Comparison of ENCODE assay signal across 8 cellular contexts in the genomic region with DNA sequence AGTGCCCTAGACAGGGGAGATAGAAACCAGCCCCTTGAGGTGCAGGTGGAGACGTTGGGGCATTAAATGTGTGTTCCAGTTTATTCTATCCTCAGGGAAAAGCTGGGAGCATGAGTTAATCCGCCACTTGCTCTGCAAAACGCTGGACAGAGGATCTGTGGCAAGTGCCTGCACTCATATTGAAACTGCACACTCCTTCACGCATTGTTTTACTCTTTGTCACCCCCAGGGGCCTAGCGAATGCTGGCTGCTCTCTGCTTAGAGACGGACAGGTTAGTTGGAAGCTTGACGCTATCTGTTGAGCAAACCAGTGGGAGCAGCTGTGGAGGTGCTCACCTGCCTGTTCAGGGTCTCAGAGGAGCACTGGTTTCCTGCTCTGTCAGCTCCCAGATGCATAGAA. TPM values are rescaled to one million over a fixed set of nuclear protein-coding genes. Genes with fewer than 3 reads are reported as not detected.
A peak's percentile ranks its signal among the peaks of the same experiment; 100 is the strongest.
DNase-seq lines count a peak whose midpoint lies in the region; ATAC-seq and TF ChIP-seq lines count a peak whose summit lies in the region.
"Not testable (repeated sequence)": the region's sequence is repeated elsewhere in the genome, so short reads cannot be mapped to it uniquely, and the experiment has no call there.

No MANE protein-coding gene starts in this region.

- H3K27me3 ChIP-seq in SJSA1 (replicated peaks); endodermal cell (ENCODE audit: control insufficient read depth, insufficient read depth, low read length, poor library complexity, severe bottlenecking); thyroid gland: not testable (repeated sequence)

- H3K4me1 ChIP-seq in SJSA1 (replicated peaks), result peaks cover 19% of the 10 kb centered on the region
- not testable (repeated sequence) for H3K4me1 ChIP-seq in endodermal cell (ENCODE audit: control insufficient read depth, insufficient read depth, low read length); thyroid gland

- not testable (repeated sequence) for H3K9me3 Mint-ChIP-seq in endodermal cell

- TF ChIP-seq CTCF in GM12864 (IDR thresholded peaks at IDR 0.05; ENCODE audit: low read depth, low read length, missing control alignments) (peak; percentile 24), endodermal cell (conservative IDR thresholded peaks at IDR 0.05) (peak; percentile 19)
- TF ChIP-seq CTCF in thyroid gland (IDR thresholded peaks at IDR 0.05), result not testable (repeated sequence)

- not testable (repeated sequence) for TF ChIP-seq POLR2A in thyroid gland (IDR thresholded peaks at IDR 0.05)

- H3K27ac ChIP-seq in SJSA1, result peak overlapping the region; percentile 26; the same call in 1 of the 2 replicates
- not testable (repeated sequence) for H3K27ac ChIP-seq in endodermal cell (ENCODE audit: low read depth, low read length); thyroid gland

- not testable (repeated sequence) for H3K4me3 Mint-ChIP-seq in endodermal cell

- not testable (repeated sequence) for H3K36me3 ChIP-seq in SJSA1; endodermal cell (ENCODE audit: control insufficient read depth, insufficient read depth, low read length); thyroid gland

- not testable (repeated sequence) for H3K4me3 ChIP-seq in GM12864 (ENCODE audit: low read depth, low read length); SJSA1; endodermal cell (ENCODE audit: low read length); thyroid gland (replicated peaks in 1 of 3)

- H3K27me3 Mint-ChIP-seq in endodermal cell (ENCODE audit: insufficient read depth), result not testable (repeated sequence)

- WGBS in endodermal cell (ENCODE audit: insufficient coverage in 1 of 2, insufficient read length in 1 of 2), 2 experiments, result 84 to 86% methylated on average over 3 to 5 of the region's 7 CpGs
- WGBS in thyroid gland, 2 donors, result 48 to 60% methylated on average over 6 to 7 of the region's 7 CpGs

- H3K36me3 Mint-ChIP-seq in endodermal cell (ENCODE audit: low read depth), result not testable (repeated sequence)

- H3K27ac Mint-ChIP-seq in endodermal cell, result not testable (repeated sequence)

- ATAC-seq in GM18909 (IDR thresholded peaks at IDR 0.05; ENCODE audit: poor library complexity, unreplicated experiment), result peak; percentile 55
- peak; percentile 68 for ATAC-seq in GM21515 (IDR thresholded peaks at IDR 0.05; ENCODE audit: unreplicated experiment)
- peak; percentile 65 for ATAC-seq in HG03039 (IDR thresholded peaks at IDR 0.05; ENCODE audit: unreplicated experiment)

- peak; percentile 41 for DNase-seq in GM12864 (ENCODE audit: low read depth)
- peak; percentile 37 for DNase-seq in NCI-H146 (lab: John Stamatoyannopoulos, UW)
- DNase-seq in SJSA1 (ENCODE audit: low read depth in 1 of 2, low spot score in 2 of 2), result peak in 1 of 2 experiments; percentile 47
- peak; percentile 46 for DNase-seq in endodermal cell
- DNase-seq in thyroid gland, result peak; percentile 48 to 55

- not testable (repeated sequence) for H3K4me1 Mint-ChIP-seq in endodermal cell

- not testable (repeated sequence) for H3K9me3 ChIP-seq in SJSA1 (replicated peaks); endodermal cell (ENCODE audit: control insufficient read depth, low read length); thyroid gland

- not testable (repeated sequence) for H3K9ac ChIP-seq in endodermal cell (ENCODE audit: extremely low read depth, low read length, poor library complexity, severe bottlenecking)

- intact Hi-C loops in thyroid gland (cut with DNase I), result not testable (repeated sequence)

RNA-seq across cellular contexts. Expression of gene USP18, which starts 13.9 kb away (rescaled TPM):
- 54.5 and 54.7 TPM in 2 replicates for total RNA-seq in SJSA1 (2014; rRNA removed; shearing (Covaris generic))
- total RNA-seq in endodermal cell (1 to 10 TPM; 1.3 to 1.9 TPM), thyroid gland (10 to 100 TPM in 3 of 4 donors, 1 to 10 TPM in 1; 7.6 to 13.9 (median 12.3) TPM)
- polyA plus RNA-seq in endodermal cell (2013, experiment 1 of 2), result 2.6 TPM
- 2.6 TPM for polyA plus RNA-seq in endodermal cell (2013, experiment 2 of 2)

RNA-seq across cellular contexts. Expression of gene TUBA8, which starts 53.2 kb away (rescaled TPM):
- 0.42 and 0.91 TPM in 2 replicates for total RNA-seq in SJSA1 (2014; rRNA removed; shearing (Covaris generic))
- under 1 TPM; 0.58 to 0.66 TPM for total RNA-seq in endodermal cell
- polyA plus RNA-seq in endodermal cell (2013, experiment 1 of 2), result 1.3 TPM
- polyA plus RNA-seq in endodermal cell (2013, experiment 2 of 2), result 1.5 TPM
- total RNA-seq in thyroid gland, result 10 to 100 TPM in 2 of 4 donors, 1 to 10 TPM in 2; 3.2 to 18.4 (median 12.5) TPM
